8 cellular contexts compared by ENCODE assay signal in the genomic region with DNA sequence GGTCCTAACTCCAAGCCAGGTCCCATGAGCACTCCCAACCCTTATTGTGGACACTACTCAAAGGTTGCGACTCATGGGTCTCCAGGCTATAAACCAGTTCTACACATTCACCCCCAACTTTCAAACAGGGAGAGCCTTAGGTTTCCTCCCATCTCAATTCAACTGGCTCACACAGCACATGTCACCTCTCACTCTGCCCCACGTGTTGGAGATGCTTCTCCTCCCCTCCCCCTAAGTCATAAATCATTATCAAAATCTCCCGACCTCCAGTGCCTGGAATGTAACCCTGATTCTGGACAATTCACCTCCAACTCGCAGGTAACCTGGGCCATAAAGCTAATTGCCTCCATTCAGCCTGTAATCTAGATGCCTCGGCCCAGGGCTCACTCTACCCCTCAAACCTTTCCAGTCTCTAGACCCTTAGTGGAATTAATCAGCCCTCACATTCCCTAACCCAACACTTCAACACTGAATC. TPM values are rescaled to one million over a fixed set of nuclear protein-coding genes. Genes with fewer than 3 reads are reported as not detected.
DNase-seq lines count a peak whose midpoint lies in the region; ATAC-seq lines count a peak whose summit lies in the region.

No MANE protein-coding gene starts in this region.

- H3K4me1 ChIP-seq in ectodermal cell (ENCODE audit: control insufficient read depth, insufficient read depth, low read length) (peaks cover 5% of the 10 kb centered on the region), mucosa of rectum (ENCODE audit: control insufficient read depth in 2 of 2, insufficient read depth in 2 of 2, low read length in 2 of 2) (peaks cover 11 to 12% of the 10 kb centered on the region in 2 donors)

- DNase-seq in Right ventricle myocardium inferior (ENCODE audit: missing footprints) = no peak
- no peak for DNase-seq in cardiac septum (ENCODE audit: low spot score)
- peak; percentile 51 for DNase-seq in RPMI7951 (ENCODE audit: low read depth)
- DNase-seq in COR-L47 (lab: John Stamatoyannopoulos, UW) = no peak
- DNase-seq in cerebellum (ENCODE audit: low spot score) = no peak
- DNase-seq in HuH-7.5 (ENCODE audit: low spot score) = no peak

- H3K9ac ChIP-seq in mucosa of rectum (ENCODE audit: low read depth in 1 of 2, low read length in 2 of 2) = peak overlapping the region; percentile 84 to 86

- no peaks in the 10 kb centered on the region for H3K36me3 ChIP-seq in ectodermal cell (ENCODE audit: control insufficient read depth, insufficient read depth, low read length)
- peaks cover 4 to 11% of the 10 kb centered on the region in 2 donors for H3K36me3 ChIP-seq in mucosa of rectum (ENCODE audit: control insufficient read depth in 2 of 2, insufficient read depth in 2 of 2, low read length in 2 of 2)

- no peaks in the 10 kb centered on the region for H3K27me3 ChIP-seq in ectodermal cell (ENCODE audit: control insufficient read depth, insufficient read depth, low read length, poor library complexity, severe bottlenecking)
- no peaks in the 10 kb centered on the region for H3K27me3 ChIP-seq in mucosa of rectum (ENCODE audit: control insufficient read depth in 2 of 2, insufficient read depth in 2 of 2, low read length in 2 of 2)

- no peak overlapping the region for H3K27ac ChIP-seq in ectodermal cell (ENCODE audit: insufficient read depth, low read depth, low read length, poor library complexity, severe bottlenecking)
- peak overlapping the region; percentile 76 to 82 for H3K27ac ChIP-seq in mucosa of rectum (ENCODE audit: low read depth in 2 of 2, low read length in 2 of 2)

- intact Hi-C loops in Right ventricle myocardium inferior (cut with DNase I) (loop anchor here (2.0 to 5.0 kb wide), 2 partner anchors 25 to 74 kb away; partner anchors contain the start of gene RNF19B), cardiac septum (cut with DNase I) (no loop called here)

- H3K4me3 ChIP-seq in ectodermal cell (ENCODE audit: insufficient read depth, low read depth, low read length) = peak overlapping the region; percentile 64
- peak overlapping the region; percentile 82 to 86 for H3K4me3 ChIP-seq in mucosa of rectum (ENCODE audit: low read length in 2 of 2)

- peak; percentile 0 for ATAC-seq in Right ventricle myocardium inferior

- peaks cover 3% of the 10 kb centered on the region for H3K9me3 ChIP-seq in ectodermal cell (ENCODE audit: control insufficient read depth, low read length)
- no peaks in the 10 kb centered on the region for H3K9me3 ChIP-seq in mucosa of rectum (ENCODE audit: control insufficient read depth in 2 of 2, low read length in 2 of 2)

- 22 to 23% methylated on average over 5 of the region's 5 CpGs for WGBS in ectodermal cell, 2 experiments

RNA-seq across cellular contexts. Expression of gene AK2, which starts 0.6 kb away (rescaled TPM):
- total RNA-seq in Right ventricle myocardium inferior (129 TPM), cardiac septum (99.8 TPM), cerebellum (52.4 TPM)
- total RNA-seq in RPMI7951 (2014; rRNA removed; shearing (Covaris generic)) = 263 and 350 TPM in 2 replicates
- 90.9 TPM for polyA plus RNA-seq in ectodermal cell (2013, experiment 1 of 4)
- 94.5 TPM for polyA plus RNA-seq in ectodermal cell (2013, experiment 2 of 4)
- 79.9 TPM for polyA plus RNA-seq in ectodermal cell (2013, experiment 3 of 4)
- 94.9 TPM for polyA plus RNA-seq in ectodermal cell (2013, experiment 4 of 4)

RNA-seq across cellular contexts. Expression of gene AZIN2, which starts 44.9 kb away (rescaled TPM):
- 2.1 TPM for total RNA-seq in Right ventricle myocardium inferior
- 5.8 TPM for total RNA-seq in cardiac septum
- 9.4 TPM in 2 replicates for total RNA-seq in RPMI7951 (2014; rRNA removed; shearing (Covaris generic))
- polyA plus RNA-seq in ectodermal cell (2013, experiment 1 of 4) = 3.3 TPM
- 3.4 TPM for polyA plus RNA-seq in ectodermal cell (2013, experiment 2 of 4)
- 3.3 TPM for polyA plus RNA-seq in ectodermal cell (2013, experiment 3 of 4)
- polyA plus RNA-seq in ectodermal cell (2013, experiment 4 of 4) = 4.5 TPM
- 8.7 TPM for total RNA-seq in cerebellum
